ENCODE assay signal across 1 cellular context in the genomic region with DNA sequence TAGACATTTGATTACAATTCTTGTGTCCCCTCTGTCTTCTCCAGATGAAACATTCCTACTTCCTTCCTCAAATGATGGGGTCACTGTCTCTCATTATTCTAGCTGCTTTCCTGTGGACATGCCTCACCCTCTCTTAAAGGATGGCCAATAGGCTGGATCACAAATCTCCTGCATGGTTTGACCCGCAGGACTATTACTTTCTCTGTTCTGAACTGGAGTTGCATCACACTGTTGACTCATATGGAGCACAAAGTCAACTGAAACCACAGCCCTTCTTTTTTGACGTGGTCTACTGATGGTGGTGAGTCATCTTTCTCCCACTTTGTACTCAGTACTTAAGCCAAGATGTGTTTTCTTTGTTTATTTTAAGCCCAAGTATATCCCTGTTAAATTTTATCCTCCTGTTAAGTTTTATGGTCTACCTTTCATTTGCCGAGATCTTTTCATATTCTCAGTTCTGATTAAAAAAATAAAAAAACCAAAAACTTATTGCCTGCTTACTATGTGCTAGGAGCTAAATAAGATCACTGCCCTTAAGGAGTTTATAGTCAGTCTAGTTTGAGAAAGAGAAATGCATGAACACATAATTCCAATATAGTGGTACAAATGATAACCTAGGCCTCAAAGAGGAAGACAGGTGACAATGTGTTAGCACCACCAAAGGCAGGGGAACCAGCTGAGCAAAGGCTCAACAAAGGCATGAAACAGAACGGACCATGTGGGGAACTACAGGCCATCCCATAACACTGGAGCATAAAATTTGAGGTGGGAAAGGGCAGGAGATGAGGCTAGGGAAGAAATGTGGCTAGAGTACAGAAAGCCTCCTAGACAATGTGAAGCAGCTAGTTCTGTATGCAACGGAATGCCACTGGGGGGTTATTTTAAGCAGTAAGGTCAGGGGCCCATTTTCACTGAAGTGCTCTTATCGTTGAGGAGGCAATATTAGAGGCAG.
TF ChIP-seq lines count a peak whose summit lies in the region.

No MANE protein-coding gene starts in this region.

TF ChIP-seq in HepG2, 621 proteins besides CTCF, POLR2A, EP300 and RAD21 (continued from another document and continues in another):
- TF ChIP-seq MIER3 (CRISPR knock-in tag; IDR thresholded peaks at IDR 0.05; ENCODE audit: borderline replicate concordance) (peak; percentile 97), MLX (CRISPR knock-in tag; IDR thresholded peaks at IDR 0.05) (peak; percentile 93), EEA1 (CRISPR knock-in tag; IDR thresholded peaks at IDR 0.05; ENCODE audit: borderline replicate concordance) (no peak), MXI1 (IDR thresholded peaks at IDR 0.05; ENCODE audit: borderline replicate concordance, low read depth, low read length) (peak; percentile 63; the same call in 1 of the 3 replicates), JUND (CRISPR knock-in tag; IDR thresholded peaks at IDR 0.05) (peak; percentile 100), SIN3A (IDR thresholded peaks at IDR 0.05; ENCODE audit: borderline replicate concordance, low read depth, low read length) (no peak), ZNF430 (CRISPR knock-in tag; IDR thresholded peaks at IDR 0.05) (no peak; the same call in 1 of the 2 replicates), ZNF180 (CRISPR knock-in tag; IDR thresholded peaks at IDR 0.05; ENCODE audit: borderline replicate concordance, low read depth) (no peak), ZNF530 (CRISPR knock-in tag; IDR thresholded peaks at IDR 0.05; ENCODE audit: low read depth) (no peak), ZBTB1 (CRISPR knock-in tag; IDR thresholded peaks at IDR 0.05; ENCODE audit: borderline replicate concordance) (no peak), SAFB2 (CRISPR knock-in tag; IDR thresholded peaks at IDR 0.05; ENCODE audit: borderline replicate concordance, low read depth) (no peak), ZNF619 (CRISPR knock-in tag; IDR thresholded peaks at IDR 0.05) (no peak), CHD4 (IDR thresholded peaks at IDR 0.05; ENCODE audit: borderline replicate concordance, low read length) (peak; percentile 76; the same call in 1 of the 2 replicates), TAF1 (CRISPR knock-in tag; IDR thresholded peaks at IDR 0.05) (no peak), FOXA1 (IDR thresholded peaks at IDR 0.05) (peak; percentile 81), FOXA1 (CRISPR knock-in tag; IDR thresholded peaks at IDR 0.05) (peak; percentile 99), ZNF629 (CRISPR knock-in tag; conservative IDR thresholded peaks at IDR 0.05) (no peak), MED1 (CRISPR knock-in tag; IDR thresholded peaks at IDR 0.05) (peak; percentile 97), ARNT (IDR thresholded peaks at IDR 0.05) (no peak), SRY (CRISPR knock-in tag; IDR thresholded peaks at IDR 0.05) (no peak), ZNF225 (CRISPR knock-in tag; IDR thresholded peaks at IDR 0.05) (no peak), ZNF121 (CRISPR knock-in tag; IDR thresholded peaks at IDR 0.05) (no peak; the same call in 1 of the 2 replicates), KDM6A (CRISPR knock-in tag; IDR thresholded peaks at IDR 0.05; ENCODE audit: low read depth) (peak; percentile 83; the same call in 1 of the 2 replicates), ZNF317 (CRISPR knock-in tag; IDR thresholded peaks at IDR 0.05) (peak; percentile 92), ZBTB8A (CRISPR knock-in tag; IDR thresholded peaks at IDR 0.05; ENCODE audit: borderline replicate concordance, low read depth) (no peak), NFE2 (CRISPR knock-in tag; IDR thresholded peaks at IDR 0.05) (no peak), ZNF234 (CRISPR knock-in tag; conservative IDR thresholded peaks at IDR 0.05) (no peak), ZNF292 (CRISPR knock-in tag; IDR thresholded peaks at IDR 0.05; ENCODE audit: borderline replicate concordance, low read depth) (no peak), ETV5 (CRISPR knock-in tag; IDR thresholded peaks at IDR 0.05; ENCODE audit: borderline replicate concordance) (peak; percentile 75; the same call in 1 of the 2 replicates), GTF3A (CRISPR knock-in tag; conservative IDR thresholded peaks at IDR 0.05) (0 out of 2 replicates have a peak, but pooled peaks have one; percentile 85), ZNF543 (CRISPR knock-in tag; IDR thresholded peaks at IDR 0.05) (peak; percentile 26; the same call in 1 of the 2 replicates), ZNF598 (CRISPR knock-in tag; IDR thresholded peaks at IDR 0.05; ENCODE audit: borderline replicate concordance) (no peak), ZNF768 (CRISPR knock-in tag; IDR thresholded peaks at IDR 0.05) (no peak; the same call in 1 of the 2 replicates), MYNN (CRISPR knock-in tag; IDR thresholded peaks at IDR 0.05; ENCODE audit: low read depth) (no peak), XRCC5 (optimal IDR thresholded peaks at IDR 0.05; ENCODE audit: low read length) (no peak), CHD2 (IDR thresholded peaks at IDR 0.05; ENCODE audit: low read depth, low read length) (no peak), SMARCE1 (IDR thresholded peaks at IDR 0.05; ENCODE audit: borderline replicate concordance) (peak; percentile 76), U2AF1 (optimal IDR thresholded peaks at IDR 0.05; ENCODE audit: low read depth, low read length) (peak; percentile 26), IKZF4 (CRISPR knock-in tag; IDR thresholded peaks at IDR 0.05; ENCODE audit: borderline replicate concordance, low read depth, not compliant biosample characterization) (no peak), ZSCAN20 (CRISPR knock-in tag; IDR thresholded peaks at IDR 0.05; ENCODE audit: borderline replicate concordance) (no peak)
- TF ChIP-seq, protein P1, sequence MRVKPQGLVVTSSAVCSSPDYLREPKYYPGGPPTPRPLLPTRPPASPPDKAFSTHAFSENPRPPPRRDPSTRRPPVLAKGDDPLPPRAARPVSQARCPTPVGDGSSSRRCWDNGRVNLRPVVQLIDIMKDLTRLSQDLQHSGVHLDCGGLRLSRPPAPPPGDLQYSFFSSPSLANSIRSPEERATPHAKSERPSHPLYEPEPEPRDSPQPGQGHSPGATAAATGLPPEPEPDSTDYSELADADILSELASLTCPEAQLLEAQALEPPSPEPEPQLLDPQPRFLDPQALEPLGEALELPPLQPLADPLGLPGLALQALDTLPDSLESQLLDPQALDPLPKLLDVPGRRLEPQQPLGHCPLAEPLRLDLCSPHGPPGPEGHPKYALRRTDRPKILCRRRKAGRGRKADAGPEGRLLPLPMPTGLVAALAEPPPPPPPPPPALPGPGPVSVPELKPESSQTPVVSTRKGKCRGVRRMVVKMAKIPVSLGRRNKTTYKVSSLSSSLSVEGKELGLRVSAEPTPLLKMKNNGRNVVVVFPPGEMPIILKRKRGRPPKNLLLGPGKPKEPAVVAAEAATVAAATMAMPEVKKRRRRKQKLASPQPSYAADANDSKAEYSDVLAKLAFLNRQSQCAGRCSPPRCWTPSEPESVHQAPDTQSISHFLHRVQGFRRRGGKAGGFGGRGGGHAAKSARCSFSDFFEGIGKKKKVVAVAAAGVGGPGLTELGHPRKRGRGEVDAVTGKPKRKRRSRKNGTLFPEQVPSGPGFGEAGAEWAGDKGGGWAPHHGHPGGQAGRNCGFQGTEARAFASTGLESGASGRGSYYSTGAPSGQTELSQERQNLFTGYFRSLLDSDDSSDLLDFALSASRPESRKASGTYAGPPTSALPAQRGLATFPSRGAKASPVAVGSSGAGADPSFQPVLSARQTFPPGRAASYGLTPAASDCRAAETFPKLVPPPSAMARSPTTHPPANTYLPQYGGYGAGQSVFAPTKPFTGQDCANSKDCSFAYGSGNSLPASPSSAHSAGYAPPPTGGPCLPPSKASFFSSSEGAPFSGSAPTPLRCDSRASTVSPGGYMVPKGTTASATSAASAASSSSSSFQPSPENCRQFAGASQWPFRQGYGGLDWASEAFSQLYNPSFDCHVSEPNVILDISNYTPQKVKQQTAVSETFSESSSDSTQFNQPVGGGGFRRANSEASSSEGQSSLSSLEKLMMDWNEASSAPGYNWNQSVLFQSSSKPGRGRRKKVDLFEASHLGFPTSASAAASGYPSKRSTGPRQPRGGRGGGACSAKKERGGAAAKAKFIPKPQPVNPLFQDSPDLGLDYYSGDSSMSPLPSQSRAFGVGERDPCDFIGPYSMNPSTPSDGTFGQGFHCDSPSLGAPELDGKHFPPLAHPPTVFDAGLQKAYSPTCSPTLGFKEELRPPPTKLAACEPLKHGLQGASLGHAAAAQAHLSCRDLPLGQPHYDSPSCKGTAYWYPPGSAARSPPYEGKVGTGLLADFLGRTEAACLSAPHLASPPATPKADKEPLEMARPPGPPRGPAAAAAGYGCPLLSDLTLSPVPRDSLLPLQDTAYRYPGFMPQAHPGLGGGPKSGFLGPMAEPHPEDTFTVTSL (CRISPR knock-in tag; IDR thresholded peaks at IDR 0.05; ENCODE audit: borderline replicate concordance): peak; percentile 100
- TF ChIP-seq, protein P2, sequence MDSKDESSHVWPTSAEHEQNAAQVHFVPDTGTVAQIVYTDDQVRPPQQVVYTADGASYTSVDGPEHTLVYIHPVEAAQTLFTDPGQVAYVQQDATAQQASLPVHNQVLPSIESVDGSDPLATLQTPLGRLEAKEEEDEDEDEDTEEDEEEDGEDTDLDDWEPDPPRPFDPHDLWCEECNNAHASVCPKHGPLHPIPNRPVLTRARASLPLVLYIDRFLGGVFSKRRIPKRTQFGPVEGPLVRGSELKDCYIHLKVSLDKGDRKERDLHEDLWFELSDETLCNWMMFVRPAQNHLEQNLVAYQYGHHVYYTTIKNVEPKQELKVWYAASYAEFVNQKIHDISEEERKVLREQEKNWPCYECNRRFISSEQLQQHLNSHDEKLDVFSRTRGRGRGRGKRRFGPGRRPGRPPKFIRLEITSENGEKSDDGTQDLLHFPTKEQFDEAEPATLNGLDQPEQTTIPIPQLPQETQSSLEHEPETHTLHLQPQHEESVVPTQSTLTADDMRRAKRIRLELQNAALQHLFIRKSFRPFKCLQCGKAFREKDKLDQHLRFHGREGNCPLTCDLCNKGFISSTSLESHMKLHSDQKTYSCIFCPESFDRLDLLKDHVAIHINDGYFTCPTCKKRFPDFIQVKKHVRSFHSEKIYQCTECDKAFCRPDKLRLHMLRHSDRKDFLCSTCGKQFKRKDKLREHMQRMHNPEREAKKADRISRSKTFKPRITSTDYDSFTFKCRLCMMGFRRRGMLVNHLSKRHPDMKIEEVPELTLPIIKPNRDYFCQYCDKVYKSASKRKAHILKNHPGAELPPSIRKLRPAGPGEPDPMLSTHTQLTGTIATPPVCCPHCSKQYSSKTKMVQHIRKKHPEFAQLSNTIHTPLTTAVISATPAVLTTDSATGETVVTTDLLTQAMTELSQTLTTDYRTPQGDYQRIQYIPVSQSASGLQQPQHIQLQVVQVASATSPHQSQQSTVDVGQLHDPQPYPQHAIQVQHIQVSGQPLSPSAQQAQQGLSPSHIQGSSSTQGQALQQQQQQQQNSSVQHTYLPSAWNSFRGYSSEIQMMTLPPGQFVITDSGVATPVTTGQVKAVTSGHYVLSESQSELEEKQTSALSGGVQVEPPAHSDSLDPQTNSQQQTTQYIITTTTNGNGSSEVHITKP (CRISPR knock-in tag; IDR thresholded peaks at IDR 0.05; ENCODE audit: low read depth): peak; percentile 97
- TF ChIP-seq, protein P3, sequence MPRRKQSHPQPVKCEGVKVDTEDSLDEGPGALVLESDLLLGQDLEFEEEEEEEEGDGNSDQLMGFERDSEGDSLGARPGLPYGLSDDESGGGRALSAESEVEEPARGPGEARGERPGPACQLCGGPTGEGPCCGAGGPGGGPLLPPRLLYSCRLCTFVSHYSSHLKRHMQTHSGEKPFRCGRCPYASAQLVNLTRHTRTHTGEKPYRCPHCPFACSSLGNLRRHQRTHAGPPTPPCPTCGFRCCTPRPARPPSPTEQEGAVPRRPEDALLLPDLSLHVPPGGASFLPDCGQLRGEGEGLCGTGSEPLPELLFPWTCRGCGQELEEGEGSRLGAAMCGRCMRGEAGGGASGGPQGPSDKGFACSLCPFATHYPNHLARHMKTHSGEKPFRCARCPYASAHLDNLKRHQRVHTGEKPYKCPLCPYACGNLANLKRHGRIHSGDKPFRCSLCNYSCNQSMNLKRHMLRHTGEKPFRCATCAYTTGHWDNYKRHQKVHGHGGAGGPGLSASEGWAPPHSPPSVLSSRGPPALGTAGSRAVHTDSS (CRISPR knock-in tag; conservative IDR thresholded peaks at IDR 0.05): no peak
- TF ChIP-seq, protein P4, sequence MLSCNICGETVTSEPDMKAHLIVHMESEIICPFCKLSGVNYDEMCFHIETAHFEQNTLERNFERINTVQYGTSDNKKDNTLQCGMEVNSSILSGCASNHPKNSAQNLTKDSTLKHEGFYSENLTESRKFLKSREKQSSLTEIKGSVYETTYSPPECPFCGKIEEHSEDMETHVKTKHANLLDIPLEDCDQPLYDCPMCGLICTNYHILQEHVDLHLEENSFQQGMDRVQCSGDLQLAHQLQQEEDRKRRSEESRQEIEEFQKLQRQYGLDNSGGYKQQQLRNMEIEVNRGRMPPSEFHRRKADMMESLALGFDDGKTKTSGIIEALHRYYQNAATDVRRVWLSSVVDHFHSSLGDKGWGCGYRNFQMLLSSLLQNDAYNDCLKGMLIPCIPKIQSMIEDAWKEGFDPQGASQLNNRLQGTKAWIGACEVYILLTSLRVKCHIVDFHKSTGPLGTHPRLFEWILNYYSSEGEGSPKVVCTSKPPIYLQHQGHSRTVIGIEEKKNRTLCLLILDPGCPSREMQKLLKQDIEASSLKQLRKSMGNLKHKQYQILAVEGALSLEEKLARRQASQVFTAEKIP (CRISPR knock-in tag; IDR thresholded peaks at IDR 0.05; ENCODE audit: borderline replicate concordance): no peak
